Comparison of ENCODE assay signal across 16 cellular contexts in the genomic region with DNA sequence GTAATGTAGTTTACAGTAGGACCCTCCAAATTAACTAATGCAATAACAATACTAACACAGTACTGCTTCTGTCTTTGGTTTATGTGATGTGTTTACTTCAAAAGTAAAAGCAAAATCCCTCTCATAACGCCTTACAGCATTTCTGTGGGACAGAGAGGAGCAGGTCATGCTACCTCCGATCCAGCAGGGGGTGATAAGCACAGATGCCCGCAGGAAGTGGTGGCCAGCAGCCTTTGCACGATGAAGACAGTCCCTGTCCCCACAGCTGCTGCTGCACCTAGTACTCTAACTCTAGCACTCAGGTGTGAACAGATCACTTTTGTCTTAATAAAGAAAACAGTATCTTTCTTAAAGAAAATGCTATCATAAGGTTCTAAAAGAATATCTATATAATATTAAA. TPM values are rescaled to one million over a fixed set of nuclear protein-coding genes. Genes with fewer than 3 reads are reported as not detected.
DNase-seq lines count a peak whose midpoint lies in the region; ATAC-seq, FAIRE-seq and TF ChIP-seq lines count a peak whose summit lies in the region.
"Had no signal": no experiment of that assay in that cellular context is flagged by ENCODE, and none has a peak within 500 bp of the region (broad histone marks: within the 10 kb centered on the region; RNA-seq: fewer than 3 reads in every experiment).

No MANE protein-coding gene starts in this region.

- no peak for TF ChIP-seq POLR2A in K562 (conservative IDR thresholded peaks at IDR 0.05)

- 77% methylated on average over 4 of the region's 4 CpGs for WGBS in K562 (ENCODE audit: insufficient coverage, low coverage, missing lambda C conversion rate)

- peaks cover 15 to 44% of the 10 kb centered on the region in 2 experiments for H3K4me1 ChIP-seq in K562 (replicated peaks in 1 of 2; ENCODE audit: control insufficient read depth in 2 of 2, insufficient read depth in 2 of 2, low read length in 2 of 2)

- in situ Hi-C loops in K562 (cut with MboI), result no loop called here

- peaks cover 41% of the 10 kb centered on the region for H3K4me1 Mint-ChIP-seq in HFFc6 (ENCODE audit: low read depth)
- H3K4me1 Mint-ChIP-seq in progenitor cell of endocrine pancreas (ENCODE audit: low read depth), result no peaks in the 10 kb centered on the region
- H3K4me1 Mint-ChIP-seq: activated B cell treated with CpG ODN at 0.5 μM for 24 hours had no signal

- peak overlapping the region; percentile 30; the same call in 1 of the 2 replicates for H3K27ac Mint-ChIP-seq in HFFc6
- H3K27ac Mint-ChIP-seq in progenitor cell of endocrine pancreas, result no peak overlapping the region
- H3K27ac Mint-ChIP-seq: activated B cell treated with CpG ODN at 0.5 μM for 24 hours, immature natural killer cell had no signal

- POLR2A ChIA-PET in K562 (lab: Yijun Ruan, JAX), result no interaction called here

- peaks cover 11% of the 10 kb centered on the region; the same call in 2 of the 3 replicates for H3K79me2 ChIP-seq in K562 (ENCODE audit: control insufficient read depth, insufficient read depth, low read length)

- peaks cover 4% of the 10 kb centered on the region; the same call in 1 of the 3 replicates for H3K36me3 ChIP-seq in K562 (ENCODE audit: control insufficient read depth, insufficient read depth, low read length)

- H3K4me3 Mint-ChIP-seq in HFFc6, result no peak overlapping the region
- no peak overlapping the region for H3K4me3 Mint-ChIP-seq in progenitor cell of endocrine pancreas (ENCODE audit: low read depth)
- H3K4me3 Mint-ChIP-seq: activated B cell treated with CpG ODN at 0.5 μM for 24 hours, CD14-positive monocyte, immature natural killer cell had no signal

- H3K27ac ChIP-seq in K562 (ENCODE audit: extremely low read depth, low read depth, low read length), result peak overlapping the region; percentile 77; the same call in 2 of the 3 replicates
- H3K27ac ChIP-seq: 22Rv1 had no signal

- H3K4me3 ChIP-seq in K562, result no peak overlapping the region
- H3K4me3 ChIP-seq: stomach had no signal

- DNase-seq in NCI-H82 (lab: John Stamatoyannopoulos, UW), result peak; percentile 2
- no peak for DNase-seq in NCI-H82 treated with DMSO at 0.1 percent for 48 hours (lab: John Stamatoyannopoulos, UW; ENCODE audit: unreplicated experiment)
- no peak for DNase-seq in HFFc6
- DNase-seq in K562 (ENCODE audit: extremely low read depth in 1 of 4, low spot score in 3 of 4), result peak; percentile 31 to 50 (median 42)
- no peak for DNase-seq in progenitor cell of endocrine pancreas (ENCODE audit: low spot score, unreplicated experiment)
- DNase-seq in NCI-H446 (lab: John Stamatoyannopoulos, UW), result no peak
- no peak for DNase-seq in NCI-H226
- DNase-seq: activated B cell treated with CpG ODN at 0.5 μM for 24 hours, DMS79, immature natural killer cell, NCI-H187, NCI-H510A treated with DMSO at 0.1 percent for 48 hours, stomach had no signal

- CTCF ChIA-PET in K562 (lab: Yijun Ruan, JAX; ENCODE audit: low intra/inter-chr PET ratio), result no interaction called here

- H3K36me3 Mint-ChIP-seq in HFFc6 (ENCODE audit: low read depth), result peaks cover 12% of the 10 kb centered on the region
- H3K36me3 Mint-ChIP-seq in progenitor cell of endocrine pancreas (ENCODE audit: insufficient read depth), result no peaks in the 10 kb centered on the region

- no peak overlapping the region for H2AFZ ChIP-seq in K562 (ENCODE audit: low read depth, low read length)

- H3K9me1 ChIP-seq in K562 (ENCODE audit: control insufficient read depth, insufficient read depth, low read length), result no peaks in the 10 kb centered on the region

- no peak overlapping the region for H3K4me2 ChIP-seq in K562 (ENCODE audit: insufficient read depth, low read length)

- BruUV-seq in K562 (replicated peaks; lab: Mats Ljungman, UMichigan), result no TSS peak

- no peaks in the 10 kb centered on the region for H3K27me3 Mint-ChIP-seq in HFFc6 (ENCODE audit: insufficient read depth)
- H3K27me3 Mint-ChIP-seq in progenitor cell of endocrine pancreas, result no peaks in the 10 kb centered on the region
- H3K27me3 Mint-ChIP-seq: activated B cell treated with CpG ODN at 0.5 μM for 24 hours had no signal

- ATAC-seq in K562 (peak; percentile 59), HG02970 (IDR thresholded peaks at IDR 0.05; ENCODE audit: low FRiP score, unreplicated experiment) (no peak)

- H3K9me3 ChIP-seq in K562 (replicated peaks; ENCODE audit: control insufficient read depth, insufficient read depth, low read depth, low read length), result no peaks in the 10 kb centered on the region
- H3K9me3 ChIP-seq: stomach had no signal

- no peak for TF ChIP-seq EP300 in K562 (IDR thresholded peaks at IDR 0.05; ENCODE audit: low read length)

- no peak; a peak in 1 of 4 replicates for TF ChIP-seq RAD21 in K562 (CRISPR knock-in tag; conservative IDR thresholded peaks at IDR 0.05 in 1 of 2, IDR thresholded peaks at IDR 0.05 in 1 of 2)

- no peak for FAIRE-seq in K562 (lab: Jason Lieb, UNC)

- no peaks in the 10 kb centered on the region for H3K9me3 Mint-ChIP-seq in HFFc6
- no peaks in the 10 kb centered on the region for H3K9me3 Mint-ChIP-seq in progenitor cell of endocrine pancreas (ENCODE audit: low read depth)
- H3K9me3 Mint-ChIP-seq: activated B cell treated with CpG ODN at 0.5 μM for 24 hours, immature natural killer cell had no signal

- TF ChIP-seq CTCF in HFFc6 (IDR thresholded peaks at IDR 0.05) (peak; percentile 41; the same call in 1 of the 2 replicates), K562 (IDR thresholded peaks at IDR 0.05 in 2 of 3, conservative IDR thresholded peaks at IDR 0.05 in 1 of 3; ENCODE audit: insufficient read depth in 2 of 3, low read depth in 1 of 3, low read length in 3 of 3) (peak; percentile 39 to 56 (median 40); a peak in 5 of 6 replicates), progenitor cell of endocrine pancreas (IDR thresholded peaks at IDR 0.05; ENCODE audit: unreplicated experiment) (peak; percentile 7)

- no peaks in the 10 kb centered on the region for H4K20me1 ChIP-seq in K562 (replicated peaks; ENCODE audit: control insufficient read depth, insufficient read depth, low read length)

- no peaks in the 10 kb centered on the region for H3K27me3 ChIP-seq in K562 (ENCODE audit: control insufficient read depth in 2 of 2, insufficient read depth in 2 of 2, low read length in 2 of 2)
- H3K27me3 ChIP-seq: stomach had no signal

- no peak overlapping the region for H3K9ac ChIP-seq in K562 (ENCODE audit: insufficient read depth in 1 of 2, low read depth in 2 of 2, low read length in 2 of 2)

- intact Hi-C loops in K562 (cut with micrococcal nuclease), result loop anchor here (5.0 kb wide), 1 partner anchor 39 kb away; a partner anchor contains a TSS

TF ChIP-seq in K562, 482 proteins besides CTCF, POLR2A, EP300 and RAD21 (continues in another document):
- TF ChIP-seq MYC (IDR thresholded peaks at IDR 0.05; ENCODE audit: low read depth, low read length) (no peak), MYC (CRISPR knock-in tag; IDR thresholded peaks at IDR 0.05; ENCODE audit: borderline replicate concordance, low read depth) (no peak), MYNN (IDR thresholded peaks at IDR 0.05) (no peak), MYNN (CRISPR knock-in tag; IDR thresholded peaks at IDR 0.05) (no peak), TGIF2 (CRISPR knock-in tag; IDR thresholded peaks at IDR 0.05) (no peak), TARDBP (IDR thresholded peaks at IDR 0.05) (no peak), CC2D1A (IDR thresholded peaks at IDR 0.05) (peak; percentile 90), CBX3 (IDR thresholded peaks at IDR 0.05; ENCODE audit: borderline replicate concordance in 1 of 2, low read length in 2 of 2) (peak in 1 of 2 experiments; percentile 86; a peak in 2 of 3 replicates), SMARCA4 (IDR thresholded peaks at IDR 0.05) (no peak), CCNT2 (IDR thresholded peaks at IDR 0.05; ENCODE audit: borderline replicate concordance, extremely low read depth, insufficient read length, low read depth, low read length) (no peak), DMBX1 (CRISPR knock-in tag; IDR thresholded peaks at IDR 0.05; ENCODE audit: borderline replicate concordance) (peak; percentile 9; the same call in 1 of the 2 replicates)

RNA-seq across cellular contexts. Expression of a gene that starts 38.3 kb away (rescaled TPM):
- total RNA-seq in HFFc6 (2021; fragmentation: NEBNext Ultra II Directional; extraction: Animal tissue kit (Norgen Biotek cat#: 25700)), result 100 to 1,000 TPM in 1 of 6 experiments, 10 to 100 TPM in 5; 78.3 to 103 (median 90.8) TPM
- total RNA-seq in K562 (2011; cell fraction: chromatin; rRNA removed; ENCODE audit: low replicate concordance), result 97.9 and 159 TPM in 2 replicates
- total RNA-seq in K562 (2011; cell fraction: nucleolus; rRNA removed), result 79.0 and 95.4 TPM in 2 replicates
- 95.5 and 111 TPM in 2 replicates for total RNA-seq in K562 (2011; cell fraction: nucleoplasm; rRNA removed)
- total RNA-seq in K562 (2014; rRNA removed), result 27.2 and 27.9 TPM in 2 replicates
- 36.3 and 42.8 TPM in 2 replicates for total RNA-seq in K562 (2014; rRNA removed; fragmentation: Illumina TruSeq; extraction: Trizol)
- 32.3 and 36.3 TPM in 2 replicates for total RNA-seq in K562 (2015; rRNA removed; fragmentation: Illumina TruSeq; extraction: Trizol)
- 41.3 and 41.7 TPM in 2 replicates for total RNA-seq in K562 (2021)
- 44.9 and 46.0 TPM in 2 replicates for polyA plus RNA-seq in K562 (2011; rRNA removed)
- 22.8 and 42.5 TPM in 2 replicates for polyA plus RNA-seq in K562 (2011; cell fraction: cytosol; rRNA removed)
- polyA plus RNA-seq in K562 (2011; cell fraction: nucleus; rRNA removed), result 16.3 and 23.3 TPM in 2 replicates
- 32.9 and 41.8 TPM in 2 replicates for polyA plus RNA-seq in K562 (2012)
- polyA plus RNA-seq in K562 (2014; fragmentation: Illumina TruSeq; extraction: Trizol), result 33.1 and 34.8 TPM in 2 replicates
- 10 to 100 TPM in 1 of 2 experiments, 1 to 10 TPM in 1; 6.4 to 14.2 TPM for polyA plus RNA-seq in K562 (2014; fragmentation: Nextera tagmentation; extraction: Ambion mirVana)
- polyA plus RNA-seq in K562 (2014; rRNA removed), result 25.7 and 27.5 TPM in 2 replicates
- 71.7 and 92.2 TPM in 2 replicates for polyA minus RNA-seq in K562 (2011; rRNA and poly(A)+ RNA removed)
- 22.3 and 28.8 TPM in 2 replicates for polyA minus RNA-seq in K562 (2011; cell fraction: cytosol; rRNA and poly(A)+ RNA removed)
- polyA minus RNA-seq in K562 (2011; cell fraction: nucleus; rRNA and poly(A)+ RNA removed), result 44.7 and 71.0 TPM in 2 replicates
- 30.1 and 33.3 TPM in 2 replicates for total RNA-seq in progenitor cell of endocrine pancreas

Comparison
In these comparisons a context has a peak if more than half of its experiments do, and no peak if none do; other contexts are left out.
1. DNase-seq: peak in NCI-H82 (single experiment) and K562 (4 of 4); none in NCI-H82 treated with DMSO at 0.1 percent for 48 hours (single experiment), HFFc6 (single experiment), progenitor cell of endocrine pancreas (single experiment), NCI-H446 (0 of 2) and NCI-H226 (single experiment).
2. Peak in every context shown above with its lines, with median percentiles within 50 percentile points of each other: CTCF ChIP-seq.